ENCODE assay signal across 1 cellular context in genomic region chr19:10553943-10554381, GRCh38.
TF ChIP-seq lines count a peak whose summit lies in the region.

No MANE protein-coding gene starts in this region.

TF ChIP-seq in K562, 482 proteins besides CTCF, POLR2A, EP300 and RAD21:
- TF ChIP-seq RBFOX2 (IDR thresholded peaks at IDR 0.05; ENCODE audit: low read depth, low read length) (peak; percentile 68), MLLT1 (IDR thresholded peaks at IDR 0.05) (no peak), RBM14 (IDR thresholded peaks at IDR 0.05; ENCODE audit: borderline replicate concordance, insufficient read depth, low read depth, low read length) (0 out of 2 replicates have a peak, but pooled peaks have one; percentile 26), FOXJ2 (tag; IDR thresholded peaks at IDR 0.05) (no peak), C11orf30 (IDR thresholded peaks at IDR 0.05; ENCODE audit: low read depth) (no peak), NFIX (CRISPR knock-in tag; IDR thresholded peaks at IDR 0.05; ENCODE audit: low read depth) (no peak), ZBTB33 (CRISPR knock-in tag; IDR thresholded peaks at IDR 0.05) (peak; percentile 89), HES1 (IDR thresholded peaks at IDR 0.05; ENCODE audit: low read depth) (no peak), BRF1 (IDR thresholded peaks at IDR 0.05; ENCODE audit: borderline replicate concordance, extremely low read depth, insufficient read length) (no peak), ZNF77 (CRISPR knock-in tag; IDR thresholded peaks at IDR 0.05) (no peak), RB1 (IDR thresholded peaks at IDR 0.05; ENCODE audit: low read depth) (no peak), TEAD4 (IDR thresholded peaks at IDR 0.05; ENCODE audit: low read length) (no peak), TEAD4 (CRISPR knock-in tag; IDR thresholded peaks at IDR 0.05; ENCODE audit: borderline replicate concordance) (no peak), NR0B1 (IDR thresholded peaks at IDR 0.05; ENCODE audit: partially characterized antibody) (no peak), POLR2G (IDR thresholded peaks at IDR 0.05; ENCODE audit: low read depth, low read length) (peak; percentile 79), U2AF1 (optimal IDR thresholded peaks at IDR 0.05; ENCODE audit: low read depth, low read length) (no peak), ZNF280A (IDR thresholded peaks at IDR 0.05; ENCODE audit: low read depth, partially characterized antibody) (no peak), STAT5A (IDR thresholded peaks at IDR 0.05; ENCODE audit: borderline replicate concordance, low read length) (no peak), EWSR1 (IDR thresholded peaks at IDR 0.05; ENCODE audit: borderline replicate concordance, low read depth, partially characterized antibody) (no peak), MTA1 (IDR thresholded peaks at IDR 0.05; ENCODE audit: borderline replicate concordance) (no peak), SUPT5H (IDR thresholded peaks at IDR 0.05) (no peak), RNF2 (IDR thresholded peaks at IDR 0.05) (no peak), RBM22 (IDR thresholded peaks at IDR 0.05; ENCODE audit: low read depth, low read length, poor library complexity, severe bottlenecking) (peak; percentile 90), ZBTB17 (CRISPR knock-in tag; IDR thresholded peaks at IDR 0.05) (no peak), THAP7 (CRISPR knock-in tag; IDR thresholded peaks at IDR 0.05) (no peak)
